In the genomic region with DNA sequence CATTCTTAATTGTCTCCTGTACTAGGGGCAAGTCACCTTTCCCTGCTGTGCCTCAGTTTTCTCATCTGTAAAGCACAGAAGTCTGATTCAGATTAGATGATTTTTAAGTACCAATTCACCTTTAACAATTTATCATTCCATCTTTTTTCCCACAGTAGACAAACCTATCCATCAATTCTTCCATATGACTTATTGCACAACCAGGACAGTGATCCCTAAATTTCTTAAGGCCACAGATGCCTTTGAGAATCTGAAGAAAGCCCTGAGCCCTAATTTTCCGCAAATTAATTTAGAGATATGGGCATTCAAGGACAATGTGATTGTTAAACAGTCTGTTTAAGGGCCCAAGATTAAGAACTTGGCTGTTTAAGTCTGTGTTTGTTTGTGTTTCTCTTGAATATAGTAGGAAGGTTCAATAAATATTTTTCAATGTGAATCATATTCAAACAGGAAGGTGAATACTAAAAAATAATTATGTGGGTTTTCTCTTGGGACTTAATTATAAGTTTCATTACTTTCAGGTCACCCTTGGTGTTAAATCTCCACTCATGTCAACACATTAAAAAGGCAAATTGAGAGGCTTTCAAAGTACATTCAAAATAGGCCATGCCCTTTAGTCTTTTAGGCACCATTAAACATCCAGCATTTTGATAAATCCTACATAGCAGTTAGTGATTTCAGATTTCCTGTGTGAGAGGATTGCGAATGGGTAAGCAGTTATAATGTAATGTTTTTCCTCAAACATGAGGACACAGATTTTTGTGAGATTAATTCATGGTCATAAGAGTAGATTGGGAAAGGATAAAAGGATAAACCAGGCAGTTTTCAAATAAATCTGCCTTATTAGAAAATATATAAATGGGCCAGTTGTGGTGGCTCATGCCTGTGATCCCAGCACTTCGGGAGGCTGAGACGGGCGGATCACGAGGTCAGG, we compare ENCODE assay signal across 25 cellular contexts. TPM values are rescaled to one million over a fixed set of nuclear protein-coding genes. Genes with fewer than 3 reads are reported as not detected.
"Had no signal": no experiment of that assay in that cellular context is flagged by ENCODE, and none has a peak within 500 bp of the region (broad histone marks: within the 10 kb centered on the region; RNA-seq: fewer than 3 reads in every experiment).

No MANE protein-coding gene starts in this region.

- DNase-seq: activated CD4-positive, alpha-beta T cell treated with anti-CD3 and anti-CD28 coated beads, Interleukin-2, amount 10 ng/mL, durations not matched to agents 24 days and 14 days; activated CD8-positive, alpha-beta T cell treated with anti-CD3 and anti-CD28 coated beads for 36 hours; activated naive CD4-positive, alpha-beta T cell; activated naive CD8-positive, alpha-beta T cell treated with anti-CD3 and anti-CD28 coated beads, Interleukin-2, amount 10 ng/mL, durations not matched to agents 7 days and 5 days; activated T-cell treated with anti-CD3 and anti-CD28 coated beads, Interleukin-2, amount 50 U/mL, for 1 hour; colonic mucosa; heart right ventricle; left cardiac atrium; mesendoderm; natural killer cell; sigmoid colon; stimulated activated CD8-positive, alpha-beta memory T cell treated with anti-CD3 and anti-CD28 coated beads, Interleukin-4, amount 100 ng/mL, for 48 hours; stimulated activated naive CD4-positive, alpha-beta T cell; T1000; tibial artery; uterus had no signal

- H3K4me3 ChIP-seq: ascending aorta, colonic mucosa, heart right ventricle, sigmoid colon, tibial artery, uterus had no signal

- H3K9me3 ChIP-seq: ascending aorta, colonic mucosa, heart right ventricle, neutrophil, sigmoid colon, tibial artery, uterus had no signal

- H2AFZ ChIP-seq: parathyroid adenoma had no signal

- ATAC-seq: activated CD8-positive, alpha-beta T cell treated with anti-CD3 and anti-CD28 coated beads for 36 hours; activated T-helper 17 cell treated with anti-CD3 and anti-CD28 coated beads, Interleukin-2, amount 50 U/mL, for 72 hours; heart right ventricle; left cardiac atrium; natural killer cell had no signal

- H3K9me3 Mint-ChIP-seq: activated CD4-positive, alpha-beta T cell treated with anti-CD3 and anti-CD28 coated beads, Interleukin-2, amount 10 ng/mL, durations not matched to agents 24 days and 14 days; activated CD8-positive, alpha-beta T cell treated with anti-CD3 and anti-CD28 coated beads for 36 hours; activated T-helper 17 cell treated with anti-CD3 and anti-CD28 coated beads, Interleukin-2, amount 50 U/mL, for 72 hours; central memory CD8-positive, alpha-beta T cell; natural killer cell had no signal

- H3K27ac Mint-ChIP-seq: activated CD4-positive, alpha-beta T cell treated with anti-CD3 and anti-CD28 coated beads, Interleukin-2, amount 10 ng/mL, durations not matched to agents 24 days and 14 days; activated CD8-positive, alpha-beta T cell treated with anti-CD3 and anti-CD28 coated beads for 36 hours; activated naive CD8-positive, alpha-beta T cell treated with anti-CD3 and anti-CD28 coated beads, Interleukin-2, amount 10 ng/mL, durations not matched to agents 7 days and 5 days; activated T-helper 17 cell treated with anti-CD3 and anti-CD28 coated beads, Interleukin-2, amount 50 U/mL, for 72 hours; natural killer cell had no signal

- H3K27me3 ChIP-seq: ascending aorta, colonic mucosa, heart right ventricle, sigmoid colon, uterus had no signal

- H3K4me3 Mint-ChIP-seq: activated CD4-positive, alpha-beta T cell treated with anti-CD3 and anti-CD28 coated beads, Interleukin-2, amount 10 ng/mL, durations not matched to agents 24 days and 14 days; activated CD8-positive, alpha-beta T cell treated with anti-CD3 and anti-CD28 coated beads for 36 hours; activated naive CD8-positive, alpha-beta T cell treated with anti-CD3 and anti-CD28 coated beads, Interleukin-2, amount 10 ng/mL, durations not matched to agents 7 days and 5 days; activated T-helper 17 cell treated with anti-CD3 and anti-CD28 coated beads, Interleukin-2, amount 50 U/mL, for 72 hours; central memory CD8-positive, alpha-beta T cell; natural killer cell had no signal

- H3K36me3 ChIP-seq: ascending aorta, colonic mucosa, heart right ventricle, neutrophil, sigmoid colon, tibial artery, uterus had no signal

- H3K27me3 Mint-ChIP-seq: activated naive CD8-positive, alpha-beta T cell treated with anti-CD3 and anti-CD28 coated beads, Interleukin-2, amount 10 ng/mL, durations not matched to agents 7 days and 5 days; activated T-helper 17 cell treated with anti-CD3 and anti-CD28 coated beads, Interleukin-2, amount 50 U/mL, for 72 hours had no signal

- H3K79me2 ChIP-seq: parathyroid adenoma had no signal

- H3K9ac ChIP-seq: parathyroid adenoma had no signal

- H3K4me1 Mint-ChIP-seq: central memory CD8-positive, alpha-beta T cell had no signal

- H3K4me1 ChIP-seq: ascending aorta, colonic mucosa, tibial artery, uterus had no signal

- H3K27ac ChIP-seq: ascending aorta, colonic mucosa, heart right ventricle, neutrophil, parathyroid adenoma, tibial artery, uterus had no signal

- H3K36me3 Mint-ChIP-seq: activated naive CD8-positive, alpha-beta T cell treated with anti-CD3 and anti-CD28 coated beads, Interleukin-2, amount 10 ng/mL, durations not matched to agents 7 days and 5 days; natural killer cell had no signal

RNA-seq across cellular contexts. Expression of a gene that starts 54.7 kb away (rescaled TPM):
- total RNA-seq: activated CD4-positive, alpha-beta T cell treated with anti-CD3 and anti-CD28 coated beads, Interleukin-2, amount 10 ng/mL, durations not matched to agents 24 days and 14 days; activated CD8-positive, alpha-beta T cell treated with anti-CD3 and anti-CD28 coated beads for 36 hours; activated naive CD8-positive, alpha-beta T cell treated with anti-CD3 and anti-CD28 coated beads, Interleukin-2, amount 10 ng/mL, durations not matched to agents 7 days and 5 days; activated T-helper 17 cell treated with anti-CD3 and anti-CD28 coated beads, Interleukin-2, amount 50 U/mL, for 72 hours; ascending aorta; colonic mucosa; epithelial cell of proximal tubule; heart right ventricle; left cardiac atrium; lower leg skin; natural killer cell; sigmoid colon; subcutaneous adipose tissue; T-helper 1 cell treated with Interleukin-12 subunit alpha and Interleukin-12 subunit beta and Interleukin-4 antibody, amounts not matched to agents 30 ng/mL and 1 ng/mL, for 36 hours; uterus had no signal
- polyA plus RNA-seq: heart right ventricle, sigmoid colon had no signal
